In the genomic region with DNA sequence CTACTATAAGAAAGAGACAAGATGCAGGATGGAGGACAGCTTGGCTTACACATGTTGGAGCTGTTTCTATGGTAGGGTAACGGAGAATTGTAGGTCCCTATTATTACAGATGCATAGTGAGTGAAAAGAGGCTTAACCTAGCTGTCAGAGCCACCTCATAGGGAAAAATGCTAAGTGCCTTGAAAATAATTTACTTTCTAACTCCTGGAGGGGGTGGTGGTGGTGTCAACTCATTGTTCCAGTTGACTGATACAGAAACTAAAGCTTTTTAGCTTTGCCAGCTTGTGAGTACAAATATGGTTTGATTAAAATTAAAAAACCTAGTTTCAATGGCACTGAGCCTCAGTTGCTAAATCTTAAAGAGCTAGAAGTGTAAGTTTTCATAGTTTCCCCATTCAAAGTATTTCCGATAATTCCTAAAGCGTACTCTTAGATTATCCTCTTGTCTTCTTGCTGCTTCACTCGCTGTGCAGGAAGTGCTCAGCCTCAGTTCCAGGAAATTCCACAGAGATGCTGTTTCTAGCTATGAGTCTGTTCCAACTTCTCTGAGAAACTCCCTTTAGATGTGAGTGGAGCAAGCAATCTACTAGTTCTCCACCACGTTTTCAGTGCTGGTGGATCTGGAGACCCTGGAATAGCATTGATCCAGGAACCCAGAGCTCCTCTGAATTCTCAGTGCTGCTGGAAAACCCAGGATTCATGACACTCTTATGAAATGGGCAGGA, we compare ENCODE assay signal across 25 cellular contexts.
DNase-seq lines count a peak whose midpoint lies in the region; ATAC-seq and TF ChIP-seq lines count a peak whose summit lies in the region.
"Had no signal": no experiment of that assay in that cellular context is flagged by ENCODE, and none has a peak within 500 bp of the region (broad histone marks: within the 10 kb centered on the region; RNA-seq: fewer than 3 reads in every experiment).

No MANE protein-coding gene starts in this region.

- H3K9ac ChIP-seq in H9 (ENCODE audit: extremely low read depth, insufficient read length, low read length) = no peak overlapping the region
- H3K9ac ChIP-seq: BLaER1 treated with 17β-estradiol and CSF1 and Interleukin-3, amounts not matched to agents 10 nM and 100 nM had no signal

- H2AK5ac ChIP-seq in H9 (ENCODE audit: insufficient read length, low read length) = no peak overlapping the region

- ATAC-seq in HG03520 (IDR thresholded peaks at IDR 0.05; ENCODE audit: unreplicated experiment) = no peak
- no peak for ATAC-seq in GM18519 (IDR thresholded peaks at IDR 0.05; ENCODE audit: low FRiP score, unreplicated experiment)
- ATAC-seq: GM23338 had no signal

- CTCF ChIA-PET in activated naive CD4-positive, alpha-beta T cell treated with anti-CD3 and anti-CD28 coated beads, Interleukin-2, amount 10 ng/mL, durations not matched to agents 7 days and 5 days (lab: Charles Lee) = interaction anchor here (0.9 to 2.0 kb wide), 6 partner anchors 11 to 707 kb away, joined by 3 to 11 read pairs (median 6); no protein-coding TSS in a partner anchor
- CTCF ChIA-PET in activated naive CD4-positive, alpha-beta T cell treated with anti-CD3 and anti-CD28 coated beads for 36 hours (lab: Charles Lee) = interaction anchor here (1.1 to 1.7 kb wide), 5 partner anchors 12 to 707 kb away, joined by 3 to 7 read pairs (median 4); no protein-coding TSS in a partner anchor
- CTCF ChIA-PET in activated CD4-positive, alpha-beta memory T cell treated with anti-CD3 and anti-CD28 coated beads, Interleukin-2, amount 10 ng/mL, durations not matched to agents 7 days and 5 days (lab: Charles Lee) = interaction anchor here (0.9 to 2.6 kb wide), 6 partner anchors 27 to 707 kb away, joined by 3 to 12 read pairs (median 6); no protein-coding TSS in a partner anchor

- H2BK12ac ChIP-seq in H9 (ENCODE audit: insufficient read length, low read depth, low read length) = no peak overlapping the region

- no peak overlapping the region for H3K56ac ChIP-seq in H9 (ENCODE audit: insufficient read length, low read depth, low read length)

- H3K79me2 ChIP-seq in H9 (ENCODE audit: insufficient read depth, low read length) = no peaks in the 10 kb centered on the region

- H3K18ac ChIP-seq in H9 (ENCODE audit: insufficient read length, low read depth, low read length) = no peak overlapping the region

- no peak for TF ChIP-seq CTCF in H9 (conservative IDR thresholded peaks at IDR 0.05)

- H2AFZ ChIP-seq in H9 (ENCODE audit: low read length) = no peak overlapping the region
- H2AFZ ChIP-seq: GM23338, PC-9 had no signal

- no peak overlapping the region for H3K14ac ChIP-seq in H9 (ENCODE audit: insufficient read depth, low read length)

- no peak overlapping the region for H2BK15ac ChIP-seq in H9 (ENCODE audit: low read depth, low read length)

- no peaks in the 10 kb centered on the region for H3K79me1 ChIP-seq in H9 (ENCODE audit: insufficient read depth, low read depth, low read length, poor library complexity, severe bottlenecking)

- peak overlapping the region; percentile 39 for H3K27ac Mint-ChIP-seq in activated naive CD4-positive, alpha-beta T cell treated with anti-CD3 and anti-CD28 coated beads, Interleukin-2, amount 10 ng/mL, durations not matched to agents 7 days and 5 days
- no peak overlapping the region for H3K27ac Mint-ChIP-seq in activated naive CD4-positive, alpha-beta T cell treated with anti-CD3 and anti-CD28 coated beads for 36 hours
- no peak overlapping the region for H3K27ac Mint-ChIP-seq in H9
- H3K27ac Mint-ChIP-seq in activated CD4-positive, alpha-beta memory T cell treated with anti-CD3 and anti-CD28 coated beads, Interleukin-2, amount 10 ng/mL, durations not matched to agents 7 days and 5 days = peak overlapping the region; percentile 72
- H3K27ac Mint-ChIP-seq: GM23338 had no signal

- H3K4me1 Mint-ChIP-seq in activated naive CD4-positive, alpha-beta T cell treated with anti-CD3 and anti-CD28 coated beads, Interleukin-2, amount 10 ng/mL, durations not matched to agents 7 days and 5 days = peaks cover 25% of the 10 kb centered on the region
- peaks cover 11% of the 10 kb centered on the region for H3K4me1 Mint-ChIP-seq in activated naive CD4-positive, alpha-beta T cell treated with anti-CD3 and anti-CD28 coated beads for 36 hours (ENCODE audit: low read depth)
- H3K4me1 Mint-ChIP-seq in H9 = peaks cover 6 to 8% of the 10 kb centered on the region in 2 experiments
- H3K4me1 Mint-ChIP-seq in activated CD4-positive, alpha-beta memory T cell treated with anti-CD3 and anti-CD28 coated beads, Interleukin-2, amount 10 ng/mL, durations not matched to agents 7 days and 5 days = peaks cover 41% of the 10 kb centered on the region
- H3K4me1 Mint-ChIP-seq: central memory CD8-positive, alpha-beta T cell; neural crest cell had no signal

- no peaks in the 10 kb centered on the region for H3K36me3 Mint-ChIP-seq in activated naive CD4-positive, alpha-beta T cell treated with anti-CD3 and anti-CD28 coated beads, Interleukin-2, amount 10 ng/mL, durations not matched to agents 7 days and 5 days
- H3K36me3 Mint-ChIP-seq in activated naive CD4-positive, alpha-beta T cell treated with anti-CD3 and anti-CD28 coated beads for 36 hours (ENCODE audit: low read depth) = no peaks in the 10 kb centered on the region
- no peaks in the 10 kb centered on the region; a peak in 1 of 7 replicates for H3K36me3 Mint-ChIP-seq in H9 (ENCODE audit: insufficient read depth in 1 of 3, low read depth in 3 of 3)
- peaks cover 3% of the 10 kb centered on the region for H3K36me3 Mint-ChIP-seq in activated CD4-positive, alpha-beta memory T cell treated with anti-CD3 and anti-CD28 coated beads, Interleukin-2, amount 10 ng/mL, durations not matched to agents 7 days and 5 days (ENCODE audit: low read depth)

- no peaks in the 10 kb centered on the region for H4K20me1 ChIP-seq in H9 (ENCODE audit: control insufficient read depth, insufficient read depth, insufficient read length)
- H4K20me1 ChIP-seq: BLaER1 treated with 17β-estradiol and CSF1 and Interleukin-3, amounts not matched to agents 10 nM and 100 nM had no signal

- no peaks in the 10 kb centered on the region for H3K9me3 Mint-ChIP-seq in activated naive CD4-positive, alpha-beta T cell treated with anti-CD3 and anti-CD28 coated beads, Interleukin-2, amount 10 ng/mL, durations not matched to agents 7 days and 5 days
- no peaks in the 10 kb centered on the region for H3K9me3 Mint-ChIP-seq in activated naive CD4-positive, alpha-beta T cell treated with anti-CD3 and anti-CD28 coated beads for 36 hours
- no peaks in the 10 kb centered on the region; a peak in 1 of 5 replicates for H3K9me3 Mint-ChIP-seq in H9
- no peaks in the 10 kb centered on the region for H3K9me3 Mint-ChIP-seq in activated CD4-positive, alpha-beta memory T cell treated with anti-CD3 and anti-CD28 coated beads, Interleukin-2, amount 10 ng/mL, durations not matched to agents 7 days and 5 days
- H3K9me3 Mint-ChIP-seq: central memory CD8-positive, alpha-beta T cell; GM23338 had no signal

- no peak overlapping the region for H4K8ac ChIP-seq in H9 (replicated peaks; ENCODE audit: insufficient read length, low read depth, low read length)

- H3K23ac ChIP-seq in H9 (ENCODE audit: insufficient read length, low read depth, low read length) = no peak overlapping the region

- H3K4me3 Mint-ChIP-seq in activated naive CD4-positive, alpha-beta T cell treated with anti-CD3 and anti-CD28 coated beads, Interleukin-2, amount 10 ng/mL, durations not matched to agents 7 days and 5 days = no peak overlapping the region
- H3K4me3 Mint-ChIP-seq in activated naive CD4-positive, alpha-beta T cell treated with anti-CD3 and anti-CD28 coated beads for 36 hours = no peak overlapping the region
- no peak overlapping the region for H3K4me3 Mint-ChIP-seq in H9
- peak overlapping the region; percentile 43 for H3K4me3 Mint-ChIP-seq in activated CD4-positive, alpha-beta memory T cell treated with anti-CD3 and anti-CD28 coated beads, Interleukin-2, amount 10 ng/mL, durations not matched to agents 7 days and 5 days
- H3K4me3 Mint-ChIP-seq: central memory CD8-positive, alpha-beta T cell; GM23338; neural crest cell had no signal

- no CpG with 5 or more reads among the region's 5 CpGs for WGBS in H9 (ENCODE audit: extremely low coverage, insufficient read length, low lambda C conversion rate)

- H3K27me3 ChIP-seq in H9 (ENCODE audit: insufficient read depth, low read length) = no peaks in the 10 kb centered on the region
- H3K27me3 ChIP-seq: BLaER1 treated with 17β-estradiol and CSF1 and Interleukin-3, amounts not matched to agents 10 nM and 100 nM; sigmoid colon; SJSA1; testis had no signal

- intact Hi-C loops in activated naive CD4-positive, alpha-beta T cell treated with anti-CD3 and anti-CD28 coated beads for 36 hours (cut with micrococcal nuclease) = no loop called here

- no peaks in the 10 kb centered on the region for H3K23me2 ChIP-seq in H9 (ENCODE audit: insufficient read length, low read depth, low read length, poor library complexity, severe bottlenecking)

- H3K4me1 ChIP-seq in H9 (ENCODE audit: insufficient read depth, low read length) = no peaks in the 10 kb centered on the region
- H3K4me1 ChIP-seq: Caco-2, sigmoid colon, SJSA1, testis had no signal

- H4K5ac ChIP-seq in H9 (ENCODE audit: insufficient read length, low read depth, low read length) = no peak overlapping the region

- no peak overlapping the region for H3K27ac ChIP-seq in H9 (ENCODE audit: insufficient read length, low read depth, low read length)
- H3K27ac ChIP-seq: BLaER1 treated with 17β-estradiol and CSF1 and Interleukin-3, amounts not matched to agents 10 nM and 100 nM; HL-60; PC-9; sigmoid colon; SJSA1; testis had no signal

- DNase-seq in activated naive CD4-positive, alpha-beta T cell treated with anti-CD3 and anti-CD28 coated beads, Interleukin-2, amount 10 ng/mL, durations not matched to agents 7 days and 5 days = peak; percentile 24
- no peak for DNase-seq in activated naive CD4-positive, alpha-beta T cell treated with anti-CD3 and anti-CD28 coated beads for 36 hours
- DNase-seq in H9 (no peak), kidney tubule cell (ENCODE audit: low spot score) (peak; percentile 35), GF-D8 (lab: John Stamatoyannopoulos, UW) (no peak)
- DNase-seq in activated CD4-positive, alpha-beta memory T cell treated with anti-CD3 and anti-CD28 coated beads, Interleukin-2, amount 10 ng/mL, durations not matched to agents 7 days and 5 days = peak; percentile 39
- DNase-seq: activated naive CD4-positive, alpha-beta T cell; anterior cingulate cortex; Caco-2; NCI-H1092; NCI-H187 treated with DMSO at 0.1 percent for 48 hours; NCI-H345; NCI-H774; PC-9; posterior cingulate gyrus; sigmoid colon; testis had no signal

- H3K4me2 ChIP-seq in H9 (ENCODE audit: insufficient read depth, insufficient read length, low read length) = no peak overlapping the region
- H3K4me2 ChIP-seq: BLaER1 treated with 17β-estradiol and CSF1 and Interleukin-3, amounts not matched to agents 10 nM and 100 nM; GM23338; PC-9 had no signal

- H3K4ac ChIP-seq in H9 (ENCODE audit: low read depth, low read length) = no peak overlapping the region

- no peak overlapping the region for H4K91ac ChIP-seq in H9 (ENCODE audit: insufficient read length, low read depth, low read length)

- H2BK20ac ChIP-seq in H9 (ENCODE audit: low read depth, low read length, poor library complexity, severe bottlenecking) = peak overlapping the region; percentile 45

- no peaks in the 10 kb centered on the region for H3K9me3 ChIP-seq in H9 (ENCODE audit: control insufficient read depth, low read depth, low read length)
- H3K9me3 ChIP-seq: BLaER1 treated with 17β-estradiol and CSF1 and Interleukin-3, amounts not matched to agents 10 nM and 100 nM; Caco-2; sigmoid colon; SJSA1; testis had no signal

- H3T11ph ChIP-seq in H9 (ENCODE audit: low read length) = no peak overlapping the region

- peaks cover 4% of the 10 kb centered on the region for H3K27me3 Mint-ChIP-seq in activated naive CD4-positive, alpha-beta T cell treated with anti-CD3 and anti-CD28 coated beads, Interleukin-2, amount 10 ng/mL, durations not matched to agents 7 days and 5 days
- H3K27me3 Mint-ChIP-seq in activated naive CD4-positive, alpha-beta T cell treated with anti-CD3 and anti-CD28 coated beads for 36 hours (ENCODE audit: low read depth) = peaks cover 17% of the 10 kb centered on the region
- no peaks in the 10 kb centered on the region for H3K27me3 Mint-ChIP-seq in H9 (ENCODE audit: low read depth)
- peaks cover 13% of the 10 kb centered on the region for H3K27me3 Mint-ChIP-seq in activated CD4-positive, alpha-beta memory T cell treated with anti-CD3 and anti-CD28 coated beads, Interleukin-2, amount 10 ng/mL, durations not matched to agents 7 days and 5 days

- H2BK5ac ChIP-seq in H9 (ENCODE audit: insufficient read length, low read length) = no peak overlapping the region

- POLR2A ChIA-PET in activated CD4-positive, alpha-beta memory T cell treated with anti-CD3 and anti-CD28 coated beads, Interleukin-2, amount 10 ng/mL, durations not matched to agents 7 days and 5 days (lab: Charles Lee) = interaction anchor here (0.8 to 1.2 kb wide), 5 partner anchors 10 to 482 kb away, joined by 3 to 4 read pairs (median 3); no protein-coding TSS in a partner anchor

- H2BK120ac ChIP-seq in H9 (ENCODE audit: low read depth, low read length, poor library complexity, severe bottlenecking) = no peak overlapping the region

Comparison
In these comparisons a context has a peak if more than half of its experiments do, and no peak if none do; other contexts are left out.
1. DNase-seq: peak in activated naive CD4-positive, alpha-beta T cell treated with anti-CD3 and anti-CD28 coated beads, Interleukin-2, amount 10 ng/mL, durations not matched to agents 7 days and 5 days (single experiment), activated CD4-positive, alpha-beta memory T cell treated with anti-CD3 and anti-CD28 coated beads, Interleukin-2, amount 10 ng/mL, durations not matched to agents 7 days and 5 days (single experiment) and kidney tubule cell (single experiment); none in activated naive CD4-positive, alpha-beta T cell treated with anti-CD3 and anti-CD28 coated beads for 36 hours (single experiment), H9 (single experiment) and GF-D8 (single experiment).
2. H3K27ac Mint-ChIP-seq: peak in activated naive CD4-positive, alpha-beta T cell treated with anti-CD3 and anti-CD28 coated beads, Interleukin-2, amount 10 ng/mL, durations not matched to agents 7 days and 5 days (single experiment) and activated CD4-positive, alpha-beta memory T cell treated with anti-CD3 and anti-CD28 coated beads, Interleukin-2, amount 10 ng/mL, durations not matched to agents 7 days and 5 days (single experiment); none in activated naive CD4-positive, alpha-beta T cell treated with anti-CD3 and anti-CD28 coated beads for 36 hours (single experiment) and H9 (0 of 3).